31 cellular contexts compared by ENCODE assay signal in genomic region chr20:19463597-19463996, GRCh38.
"Had no signal": no experiment of that assay in that cellular context is flagged by ENCODE, and none has a peak within 500 bp of the region (broad histone marks: within the 10 kb centered on the region; RNA-seq: fewer than 3 reads in every experiment).

No MANE protein-coding gene starts in this region.

- H3K36me3 ChIP-seq: ascending aorta, cardiac muscle cell, SJCRH30 had no signal

- H3K27me3 Mint-ChIP-seq: activated CD4-positive, alpha-beta T cell treated with anti-CD3 and anti-CD28 coated beads, Interleukin-2, amount 10 ng/mL, durations not matched to agents 7 days and 5 days; activated naive CD4-positive, alpha-beta T cell treated with anti-CD3 and anti-CD28 coated beads, Interleukin-2, amount 50 U/mL, for 24 hours; activated T-cell treated with anti-CD3 and anti-CD28 coated beads, Interleukin-2, amount 50 U/mL, for 24 hours; central memory CD8-positive, alpha-beta T cell had no signal

- H3K4me3 ChIP-seq: ascending aorta, cardiac muscle cell, SJCRH30 had no signal

- H3K36me3 Mint-ChIP-seq: activated naive CD4-positive, alpha-beta T cell treated with anti-CD3 and anti-CD28 coated beads, Interleukin-2, amount 50 U/mL, for 24 hours; activated naive CD8-positive, alpha-beta T cell treated with anti-CD3 and anti-CD28 coated beads, Interleukin-2, amount 10 ng/mL, durations not matched to agents 7 days and 5 days had no signal

- H3K4me3 Mint-ChIP-seq: activated CD4-positive, alpha-beta T cell treated with anti-CD3 and anti-CD28 coated beads for 36 hours; activated CD4-positive, alpha-beta T cell treated with anti-CD3 and anti-CD28 coated beads, Interleukin-2, amount 10 ng/mL, durations not matched to agents 7 days and 5 days; activated CD8-positive, alpha-beta T cell treated with anti-CD3 and anti-CD28 coated beads, Interleukin-2, amount 10 ng/mL, durations not matched to agents 7 days and 5 days; activated naive CD4-positive, alpha-beta T cell treated with anti-CD3 and anti-CD28 coated beads, Interleukin-2, amount 50 U/mL, for 24 hours; activated naive CD8-positive, alpha-beta T cell treated with anti-CD3 and anti-CD28 coated beads, Interleukin-2, amount 10 ng/mL, durations not matched to agents 7 days and 5 days; activated T-cell treated with anti-CD3 and anti-CD28 coated beads, Interleukin-2, amount 50 U/mL, for 24 hours; central memory CD8-positive, alpha-beta T cell; T-helper 1 cell treated with Interleukin-12 subunit alpha and Interleukin-12 subunit beta and Interleukin-4 antibody, amounts not matched to agents 30 μg/mL and 1 μg/mL, for 36 hours; T-helper 2 cell treated with Interferon-gamma antibody and Interleukin-4, amounts not matched to agents 5 μg/mL and 100 μg/mL, for 36 hours had no signal

- H3K27me3 ChIP-seq: ascending aorta, cardiac muscle cell, SJCRH30 had no signal

- ATAC-seq: activated CD4-positive, alpha-beta T cell treated with anti-CD3 and anti-CD28 coated beads for 36 hours; activated CD4-positive, CD25-positive, alpha-beta regulatory T cell treated with anti-CD3 and anti-CD28 coated beads, Interleukin-2, amount 50 U/mL, for 24 hours; activated CD8-positive, alpha-beta T cell treated with anti-CD3 and anti-CD28 coated beads, Interleukin-2, amount 10 ng/mL, durations not matched to agents 7 days and 5 days had no signal

- H3K9me3 ChIP-seq: ascending aorta, SJCRH30, SK-N-SH had no signal

- H3K4me1 Mint-ChIP-seq: activated CD4-positive, alpha-beta T cell treated with anti-CD3 and anti-CD28 coated beads for 36 hours; activated CD4-positive, alpha-beta T cell treated with anti-CD3 and anti-CD28 coated beads, Interleukin-2, amount 10 ng/mL, durations not matched to agents 7 days and 5 days; activated naive CD4-positive, alpha-beta T cell treated with anti-CD3 and anti-CD28 coated beads, Interleukin-2, amount 50 U/mL, for 24 hours; central memory CD8-positive, alpha-beta T cell had no signal

- H3K27ac ChIP-seq: ascending aorta, cardiac muscle cell, SJCRH30 had no signal

- H3K27ac Mint-ChIP-seq: activated CD4-positive, alpha-beta T cell treated with anti-CD3 and anti-CD28 coated beads for 36 hours; activated CD4-positive, alpha-beta T cell treated with anti-CD3 and anti-CD28 coated beads, Interleukin-2, amount 10 ng/mL, durations not matched to agents 7 days and 5 days; activated CD8-positive, alpha-beta T cell treated with anti-CD3 and anti-CD28 coated beads, Interleukin-2, amount 10 ng/mL, durations not matched to agents 7 days and 5 days; activated naive CD4-positive, alpha-beta T cell treated with anti-CD3 and anti-CD28 coated beads, Interleukin-2, amount 50 U/mL, for 24 hours; activated naive CD8-positive, alpha-beta T cell treated with anti-CD3 and anti-CD28 coated beads, Interleukin-2, amount 10 ng/mL, durations not matched to agents 7 days and 5 days; activated T-cell treated with anti-CD3 and anti-CD28 coated beads, Interleukin-2, amount 50 U/mL, for 24 hours; activated T-helper 2 cell treated with anti-CD3 and anti-CD28 coated beads, Interferon-gamma antibody, Interleukin-2, Interleukin-4, amounts not matched to agents 10 μg/mL and 5 μg/mL and 100 μg/mL, durations not matched to agents 14 hours and 24 hours and 36 hours; T-helper 1 cell treated with Interleukin-12 subunit alpha and Interleukin-12 subunit beta and Interleukin-4 antibody, amounts not matched to agents 30 μg/mL and 1 μg/mL, for 36 hours; T-helper 2 cell treated with Interferon-gamma antibody and Interleukin-4, amounts not matched to agents 5 μg/mL and 100 μg/mL, for 36 hours had no signal

- H3K9ac ChIP-seq: SK-N-SH had no signal

- H3K4me2 ChIP-seq: SK-N-SH had no signal

- H3K9me3 Mint-ChIP-seq: activated CD4-positive, alpha-beta T cell treated with anti-CD3 and anti-CD28 coated beads, Interleukin-2, amount 10 ng/mL, durations not matched to agents 7 days and 5 days; activated naive CD4-positive, alpha-beta T cell treated with anti-CD3 and anti-CD28 coated beads, Interleukin-2, amount 50 U/mL, for 24 hours; activated naive CD8-positive, alpha-beta T cell treated with anti-CD3 and anti-CD28 coated beads, Interleukin-2, amount 10 ng/mL, durations not matched to agents 7 days and 5 days; activated T-cell treated with anti-CD3 and anti-CD28 coated beads, Interleukin-2, amount 50 U/mL, for 24 hours; activated T-helper 2 cell treated with anti-CD3 and anti-CD28 coated beads, Interferon-gamma antibody, Interleukin-2, Interleukin-4, amounts not matched to agents 10 μg/mL and 5 μg/mL and 100 μg/mL, durations not matched to agents 14 hours and 24 hours and 36 hours; T-helper 1 cell treated with Interleukin-12 subunit alpha and Interleukin-12 subunit beta and Interleukin-4 antibody, amounts not matched to agents 30 μg/mL and 1 μg/mL, for 36 hours; T-helper 2 cell treated with Interferon-gamma antibody and Interleukin-4, amounts not matched to agents 5 μg/mL and 100 μg/mL, for 36 hours had no signal

- DNase-seq: activated CD4-positive, alpha-beta T cell treated with anti-CD3 and anti-CD28 coated beads for 36 hours; activated CD4-positive, alpha-beta T cell treated with anti-CD3 and anti-CD28 coated beads, Interleukin-2, amount 10 ng/mL, durations not matched to agents 7 days and 5 days; activated CD4-positive, alpha-beta T cell treated with anti-CD3 and anti-CD28 coated beads, Interleukin-2, amount 50 U/mL, for 48 hours; activated CD8-positive, alpha-beta T cell treated with anti-CD3 and anti-CD28 coated beads, Interleukin-2, amount 10 ng/mL, durations not matched to agents 7 days and 5 days; activated gamma-delta T cell; activated naive CD4-positive, alpha-beta T cell treated with Interleukin-2 at 50 U/mL for 16 hours; activated naive CD8-positive, alpha-beta T cell treated with anti-CD3 and anti-CD28 coated beads, Interleukin-2, amount 10 ng/mL, durations not matched to agents 7 days and 5 days; activated T-cell treated with anti-CD3 and anti-CD28 coated beads, Interleukin-2, amount 50 U/mL, for 24 hours; amygdala; Kasumi-1; KG1; MM.1S; MV-4-11; NCI-H1092; NCI-H1436 treated with DMSO at 0.1 percent for 48 hours; NCI-H187; NCI-H2081; NCI-H226; NCI-H526; NCI-H748 treated with DMSO at 0.1 percent for 48 hours; SHP77; SJCRH30; SK-N-SH had no signal

- H3K4me1 ChIP-seq: ascending aorta, SJCRH30 had no signal
